1 cellular context compared by ENCODE assay signal in the genomic region with DNA sequence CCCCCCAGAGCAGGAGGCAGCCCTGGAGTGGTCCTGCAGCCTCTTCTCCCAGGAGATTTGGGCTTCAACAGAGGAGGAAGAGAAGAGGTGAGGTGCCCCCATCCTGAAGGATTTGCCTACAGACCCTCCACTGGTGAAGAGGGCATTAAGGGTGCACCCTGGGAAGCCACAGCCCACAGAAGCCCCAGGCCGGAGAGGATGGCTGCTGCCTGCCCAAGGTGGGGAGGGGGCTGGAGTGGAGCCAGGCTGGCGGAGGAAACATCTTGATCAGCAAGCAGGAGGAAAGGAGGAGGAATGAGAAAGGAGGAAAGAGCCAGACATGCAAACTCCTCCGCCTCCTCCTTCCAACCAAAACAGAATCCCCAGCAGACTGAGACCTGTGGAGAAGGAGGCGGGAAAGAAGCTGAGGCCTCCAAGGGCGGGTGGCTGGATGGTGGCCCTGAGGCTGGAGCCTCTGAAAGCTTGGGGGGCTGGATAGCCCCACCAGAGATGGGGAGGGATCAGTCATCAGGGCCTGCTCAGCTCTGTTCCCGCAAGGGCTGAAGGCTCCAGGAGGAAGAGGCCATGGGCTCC.
TF ChIP-seq lines count a peak whose summit lies in the region.

No MANE protein-coding gene starts in this region.

TF ChIP-seq in WTC11, 78 proteins besides CTCF, POLR2A, EP300 and RAD21 (continued from another document):
- TF ChIP-seq, protein P1, sequence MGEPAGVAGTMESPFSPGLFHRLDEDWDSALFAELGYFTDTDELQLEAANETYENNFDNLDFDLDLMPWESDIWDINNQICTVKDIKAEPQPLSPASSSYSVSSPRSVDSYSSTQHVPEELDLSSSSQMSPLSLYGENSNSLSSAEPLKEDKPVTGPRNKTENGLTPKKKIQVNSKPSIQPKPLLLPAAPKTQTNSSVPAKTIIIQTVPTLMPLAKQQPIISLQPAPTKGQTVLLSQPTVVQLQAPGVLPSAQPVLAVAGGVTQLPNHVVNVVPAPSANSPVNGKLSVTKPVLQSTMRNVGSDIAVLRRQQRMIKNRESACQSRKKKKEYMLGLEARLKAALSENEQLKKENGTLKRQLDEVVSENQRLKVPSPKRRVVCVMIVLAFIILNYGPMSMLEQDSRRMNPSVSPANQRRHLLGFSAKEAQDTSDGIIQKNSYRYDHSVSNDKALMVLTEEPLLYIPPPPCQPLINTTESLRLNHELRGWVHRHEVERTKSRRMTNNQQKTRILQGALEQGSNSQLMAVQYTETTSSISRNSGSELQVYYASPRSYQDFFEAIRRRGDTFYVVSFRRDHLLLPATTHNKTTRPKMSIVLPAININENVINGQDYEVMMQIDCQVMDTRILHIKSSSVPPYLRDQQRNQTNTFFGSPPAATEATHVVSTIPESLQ (CRISPR knock-in tag; IDR thresholded peaks at IDR 0.05), result no peak
- TF ChIP-seq SOX15 (CRISPR knock-in tag; IDR thresholded peaks at IDR 0.05) (no peak), NR3C1 (CRISPR knock-in tag; conservative IDR thresholded peaks at IDR 0.05; ENCODE audit: low read depth) (no peak), ZBTB21 (CRISPR knock-in tag; IDR thresholded peaks at IDR 0.05; ENCODE audit: borderline replicate concordance) (no peak), NR2C2 (CRISPR knock-in tag; IDR thresholded peaks at IDR 0.05) (no peak), ZNF232 (CRISPR knock-in tag; IDR thresholded peaks at IDR 0.05) (no peak), SP1 (CRISPR knock-in tag; conservative IDR thresholded peaks at IDR 0.05) (no peak), SMAD3 (CRISPR knock-in tag; IDR thresholded peaks at IDR 0.05; ENCODE audit: borderline replicate concordance) (no peak), NFE2L1 (CRISPR knock-in tag; IDR thresholded peaks at IDR 0.05) (no peak)
- TF ChIP-seq, protein P2, sequence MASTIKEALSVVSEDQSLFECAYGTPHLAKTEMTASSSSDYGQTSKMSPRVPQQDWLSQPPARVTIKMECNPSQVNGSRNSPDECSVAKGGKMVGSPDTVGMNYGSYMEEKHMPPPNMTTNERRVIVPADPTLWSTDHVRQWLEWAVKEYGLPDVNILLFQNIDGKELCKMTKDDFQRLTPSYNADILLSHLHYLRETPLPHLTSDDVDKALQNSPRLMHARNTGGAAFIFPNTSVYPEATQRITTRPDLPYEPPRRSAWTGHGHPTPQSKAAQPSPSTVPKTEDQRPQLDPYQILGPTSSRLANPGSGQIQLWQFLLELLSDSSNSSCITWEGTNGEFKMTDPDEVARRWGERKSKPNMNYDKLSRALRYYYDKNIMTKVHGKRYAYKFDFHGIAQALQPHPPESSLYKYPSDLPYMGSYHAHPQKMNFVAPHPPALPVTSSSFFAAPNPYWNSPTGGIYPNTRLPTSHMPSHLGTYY (CRISPR knock-in tag; IDR thresholded peaks at IDR 0.05), result no peak
- TF ChIP-seq, protein P3, sequence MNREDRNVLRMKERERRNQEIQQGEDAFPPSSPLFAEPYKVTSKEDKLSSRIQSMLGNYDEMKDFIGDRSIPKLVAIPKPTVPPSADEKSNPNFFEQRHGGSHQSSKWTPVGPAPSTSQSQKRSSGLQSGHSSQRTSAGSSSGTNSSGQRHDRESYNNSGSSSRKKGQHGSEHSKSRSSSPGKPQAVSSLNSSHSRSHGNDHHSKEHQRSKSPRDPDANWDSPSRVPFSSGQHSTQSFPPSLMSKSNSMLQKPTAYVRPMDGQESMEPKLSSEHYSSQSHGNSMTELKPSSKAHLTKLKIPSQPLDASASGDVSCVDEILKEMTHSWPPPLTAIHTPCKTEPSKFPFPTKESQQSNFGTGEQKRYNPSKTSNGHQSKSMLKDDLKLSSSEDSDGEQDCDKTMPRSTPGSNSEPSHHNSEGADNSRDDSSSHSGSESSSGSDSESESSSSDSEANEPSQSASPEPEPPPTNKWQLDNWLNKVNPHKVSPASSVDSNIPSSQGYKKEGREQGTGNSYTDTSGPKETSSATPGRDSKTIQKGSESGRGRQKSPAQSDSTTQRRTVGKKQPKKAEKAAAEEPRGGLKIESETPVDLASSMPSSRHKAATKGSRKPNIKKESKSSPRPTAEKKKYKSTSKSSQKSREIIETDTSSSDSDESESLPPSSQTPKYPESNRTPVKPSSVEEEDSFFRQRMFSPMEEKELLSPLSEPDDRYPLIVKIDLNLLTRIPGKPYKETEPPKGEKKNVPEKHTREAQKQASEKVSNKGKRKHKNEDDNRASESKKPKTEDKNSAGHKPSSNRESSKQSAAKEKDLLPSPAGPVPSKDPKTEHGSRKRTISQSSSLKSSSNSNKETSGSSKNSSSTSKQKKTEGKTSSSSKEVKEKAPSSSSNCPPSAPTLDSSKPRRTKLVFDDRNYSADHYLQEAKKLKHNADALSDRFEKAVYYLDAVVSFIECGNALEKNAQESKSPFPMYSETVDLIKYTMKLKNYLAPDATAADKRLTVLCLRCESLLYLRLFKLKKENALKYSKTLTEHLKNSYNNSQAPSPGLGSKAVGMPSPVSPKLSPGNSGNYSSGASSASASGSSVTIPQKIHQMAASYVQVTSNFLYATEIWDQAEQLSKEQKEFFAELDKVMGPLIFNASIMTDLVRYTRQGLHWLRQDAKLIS (CRISPR knock-in tag; IDR thresholded peaks at IDR 0.05; ENCODE audit: borderline replicate concordance), result no peak
- TF ChIP-seq, protein P4, sequence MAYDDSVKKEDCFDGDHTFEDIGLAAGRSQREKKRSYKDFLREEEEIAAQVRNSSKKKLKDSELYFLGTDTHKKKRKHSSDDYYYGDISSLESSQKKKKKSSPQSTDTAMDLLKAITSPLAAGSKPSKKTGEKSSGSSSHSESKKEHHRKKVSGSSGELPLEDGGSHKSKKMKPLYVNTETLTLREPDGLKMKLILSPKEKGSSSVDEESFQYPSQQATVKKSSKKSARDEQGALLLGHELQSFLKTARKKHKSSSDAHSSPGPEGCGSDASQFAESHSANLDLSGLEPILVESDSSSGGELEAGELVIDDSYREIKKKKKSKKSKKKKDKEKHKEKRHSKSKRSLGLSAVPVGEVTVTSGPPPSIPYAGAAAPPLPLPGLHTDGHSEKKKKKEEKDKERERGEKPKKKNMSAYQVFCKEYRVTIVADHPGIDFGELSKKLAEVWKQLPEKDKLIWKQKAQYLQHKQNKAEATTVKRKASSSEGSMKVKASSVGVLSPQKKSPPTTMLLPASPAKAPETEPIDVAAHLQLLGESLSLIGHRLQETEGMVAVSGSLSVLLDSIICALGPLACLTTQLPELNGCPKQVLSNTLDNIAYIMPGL (CRISPR knock-in tag; IDR thresholded peaks at IDR 0.05), result no peak
